13 cellular contexts compared by ENCODE assay signal in genomic region chr5:127088226-127088625, GRCh38. TPM values are rescaled to one million over a fixed set of nuclear protein-coding genes. Genes with fewer than 3 reads are reported as not detected.
A peak's percentile ranks its signal among the peaks of the same experiment; 100 is the strongest.
DNase-seq lines count a peak whose midpoint lies in the region; ATAC-seq and TF ChIP-seq lines count a peak whose summit lies in the region.
"Had no signal": no experiment of that assay in that cellular context is flagged by ENCODE, and none has a peak within 500 bp of the region (broad histone marks: within the 10 kb centered on the region; RNA-seq: fewer than 3 reads in every experiment).

No MANE protein-coding gene starts in this region.

- CTCF ChIA-PET in MCF 10A (lab: Yijun Ruan, JAX) (interaction anchor here (0.7 to 2.5 kb wide), 6 partner anchors 15 to 416 kb away, joined by 3 to 14 read pairs (median 3); partner anchors contain the start of gene C5orf63), RWPE1 (lab: Yijun Ruan, JAX) (interaction anchor here (0.8 kb wide), 1 partner anchor 151 kb away, joined by 3 read pairs; no protein-coding TSS in a partner anchor)
- CTCF ChIA-PET in activated CD8-positive, alpha-beta T cell treated with anti-CD3 and anti-CD28 coated beads for 36 hours (lab: Charles Lee): no interaction called here

- peak overlapping the region; percentile 80 for H3K27ac Mint-ChIP-seq in MCF 10A (ENCODE audit: low read depth, unreplicated experiment)
- H3K27ac Mint-ChIP-seq in type B pancreatic cell: peak overlapping the region; percentile 27
- H3K27ac Mint-ChIP-seq in activated CD8-positive, alpha-beta T cell treated with anti-CD3 and anti-CD28 coated beads for 36 hours: no peak overlapping the region
- H3K27ac Mint-ChIP-seq: activated T-helper 2 cell treated with anti-CD3 and anti-CD28 coated beads, Interferon-gamma antibody, Interleukin-2, Interleukin-4, amounts not matched to agents 10 μg/mL and 5 μg/mL and 100 μg/mL, durations not matched to agents 14 hours and 24 hours and 36 hours had no signal

- POLR2A ChIA-PET in MCF 10A (lab: Yijun Ruan, JAX) (interaction anchor here (0.6 to 2.5 kb wide), 13 partner anchors 9 to 311 kb away, joined by 3 to 16 read pairs (median 3); partner anchors contain the start of genes C5orf63 and LMNB1), RWPE1 (lab: Yijun Ruan, JAX; ENCODE audit: low non-redundant PET) (no interaction called here)
- POLR2A ChIA-PET in activated CD8-positive, alpha-beta T cell treated with anti-CD3 and anti-CD28 coated beads for 36 hours (lab: Charles Lee): no interaction called here

- TF ChIP-seq CTCF in MCF 10A (IDR thresholded peaks at IDR 0.05; ENCODE audit: unreplicated experiment) (no peak), breast epithelium (IDR thresholded peaks at IDR 0.05) (no peak), RWPE1 (conservative IDR thresholded peaks at IDR 0.05; ENCODE audit: low read depth) (no peak), fibroblast of pulmonary artery (IDR thresholded peaks at IDR 0.05; ENCODE audit: low read length, missing control alignments) (no peak), type B pancreatic cell (conservative IDR thresholded peaks at IDR 0.05) (no peak)
- TF ChIP-seq CTCF in activated CD8-positive, alpha-beta T cell treated with anti-CD3 and anti-CD28 coated beads for 36 hours (IDR thresholded peaks at IDR 0.05): no peak

- intact Hi-C loops in MCF 10A (cut with micrococcal nuclease): loop anchor here (1.0 to 5.0 kb wide), 2 partner anchors 59 to 126 kb away; no protein-coding TSS in a partner anchor
- intact Hi-C loops in breast epithelium (cut with DNase I; ENCODE audit: low total_unique reads): no loop called here
- intact Hi-C loops in activated CD8-positive, alpha-beta T cell treated with anti-CD3 and anti-CD28 coated beads for 36 hours (cut with micrococcal nuclease): no loop called here

- no peaks in the 10 kb centered on the region for H3K27me3 ChIP-seq in breast epithelium

- DNase-seq in MCF 10A (ENCODE audit: unreplicated experiment): peak; percentile 99
- DNase-seq in breast epithelium (ENCODE audit: low spot score in 2 of 2): no peak
- peak; percentile 97 for DNase-seq in RWPE1 (ENCODE audit: low spot score)
- DNase-seq in fibroblast of pulmonary artery (ENCODE audit: low read depth): peak; percentile 99
- no peak for DNase-seq in type B pancreatic cell (ENCODE audit: extremely low spot score, unreplicated experiment)
- DNase-seq in activated effector memory CD4-positive, alpha-beta T cell treated with anti-CD3 and anti-CD28 coated beads, Interleukin-2, amount 50 U/mL, for 16 hours: no peak
- DNase-seq in NCI-H524 (lab: John Stamatoyannopoulos, UW): no peak
- DNase-seq in activated CD8-positive, alpha-beta T cell treated with anti-CD3 and anti-CD28 coated beads for 36 hours: no peak
- DNase-seq: effector CD8-positive, alpha-beta T cell; left cardiac atrium; NCI-H69 had no signal

- H3K9me3 ChIP-seq in breast epithelium: no peaks in the 10 kb centered on the region

- H3K4me3 ChIP-seq in breast epithelium (no peak overlapping the region), fibroblast of pulmonary artery (replicated peaks; ENCODE audit: low read depth, low read length) (no peak overlapping the region)

- peaks cover 31% of the 10 kb centered on the region for H3K4me1 Mint-ChIP-seq in MCF 10A (ENCODE audit: insufficient read depth, unreplicated experiment)
- peaks cover 6% of the 10 kb centered on the region for H3K4me1 Mint-ChIP-seq in type B pancreatic cell (ENCODE audit: unreplicated experiment)
- H3K4me1 Mint-ChIP-seq in activated CD8-positive, alpha-beta T cell treated with anti-CD3 and anti-CD28 coated beads for 36 hours (ENCODE audit: low read depth): peaks cover 9% of the 10 kb centered on the region

- H3K27ac ChIP-seq in breast epithelium: no peak overlapping the region
- peak overlapping the region; percentile 70; the same call in 1 of the 2 replicates for H3K27ac ChIP-seq in RWPE1
- H3K27ac ChIP-seq: KMS-11 had no signal

- H3K9me3 Mint-ChIP-seq in MCF 10A (ENCODE audit: unreplicated experiment) (no peaks in the 10 kb centered on the region), type B pancreatic cell (no peaks in the 10 kb centered on the region)
- no peaks in the 10 kb centered on the region for H3K9me3 Mint-ChIP-seq in activated CD8-positive, alpha-beta T cell treated with anti-CD3 and anti-CD28 coated beads for 36 hours
- H3K9me3 Mint-ChIP-seq: activated T-helper 2 cell treated with anti-CD3 and anti-CD28 coated beads, Interferon-gamma antibody, Interleukin-2, Interleukin-4, amounts not matched to agents 10 μg/mL and 5 μg/mL and 100 μg/mL, durations not matched to agents 14 hours and 24 hours and 36 hours had no signal

- H3K4me1 ChIP-seq in breast epithelium: no peaks in the 10 kb centered on the region

- no peak overlapping the region for H3K4me3 Mint-ChIP-seq in MCF 10A (ENCODE audit: unreplicated experiment)
- no peak overlapping the region for H3K4me3 Mint-ChIP-seq in type B pancreatic cell
- H3K4me3 Mint-ChIP-seq in activated CD8-positive, alpha-beta T cell treated with anti-CD3 and anti-CD28 coated beads for 36 hours: no peak overlapping the region

- H3K27me3 Mint-ChIP-seq in MCF 10A (ENCODE audit: insufficient read depth, unreplicated experiment) (no peaks in the 10 kb centered on the region), type B pancreatic cell (peaks cover 32% of the 10 kb centered on the region)
- no peaks in the 10 kb centered on the region for H3K27me3 Mint-ChIP-seq in activated CD8-positive, alpha-beta T cell treated with anti-CD3 and anti-CD28 coated beads for 36 hours

- no peaks in the 10 kb centered on the region for H3K36me3 ChIP-seq in breast epithelium

- no peak for ATAC-seq in activated CD8-positive, alpha-beta T cell treated with anti-CD3 and anti-CD28 coated beads for 36 hours

- no peak for TF ChIP-seq POLR2A in breast epithelium (IDR thresholded peaks at IDR 0.05)

- H3K36me3 Mint-ChIP-seq in MCF 10A (ENCODE audit: insufficient read depth, unreplicated experiment) (no peaks in the 10 kb centered on the region), type B pancreatic cell (no peaks in the 10 kb centered on the region)
- no peaks in the 10 kb centered on the region for H3K36me3 Mint-ChIP-seq in activated CD8-positive, alpha-beta T cell treated with anti-CD3 and anti-CD28 coated beads for 36 hours (ENCODE audit: low read depth)

- BruUV-seq in MCF 10A (replicated peaks; lab: Mats Ljungman, UMichigan): no TSS peak

RNA-seq across cellular contexts. Expression of gene C5orf63, which starts 14.9 kb away (rescaled TPM):
- total RNA-seq in MCF 10A (2022): 10.8 and 11.1 TPM in 2 replicates
- 1 to 10 TPM; 2.4 to 5.6 (median 4.0) TPM for total RNA-seq in breast epithelium
- 5.1 and 8.9 TPM in 2 replicates for total RNA-seq in type B pancreatic cell (ENCODE audit: low replicate concordance)
- 1 to 10 TPM; 9.5 TPM for total RNA-seq in activated CD8-positive, alpha-beta T cell treated with anti-CD3 and anti-CD28 coated beads for 36 hours

RNA-seq across cellular contexts. Expression of gene MARCHF3, which starts 57.9 kb away (rescaled TPM):
- 5.4 and 6.9 TPM in 2 replicates for total RNA-seq in MCF 10A (2022)
- 10 to 100 TPM in 2 of 3 donors, 1 to 10 TPM in 1; 7.5 to 16.1 (median 11.6) TPM for total RNA-seq in breast epithelium
- 4.9 and 5.9 TPM in 2 replicates for total RNA-seq in type B pancreatic cell (ENCODE audit: low replicate concordance)
- total RNA-seq in activated CD8-positive, alpha-beta T cell treated with anti-CD3 and anti-CD28 coated beads for 36 hours: 1 to 10 TPM; 6.1 TPM

Comparison
In these comparisons a context has a peak if more than half of its experiments do, and no peak if none do; other contexts are left out.
1. DNase-seq: peak in MCF 10A (single experiment), RWPE1 (single experiment) and fibroblast of pulmonary artery (single experiment); none in breast epithelium (0 of 2), type B pancreatic cell (single experiment), activated effector memory CD4-positive, alpha-beta T cell treated with anti-CD3 and anti-CD28 coated beads, Interleukin-2, amount 50 U/mL, for 16 hours (single experiment), NCI-H524 (0 of 2) and activated CD8-positive, alpha-beta T cell treated with anti-CD3 and anti-CD28 coated beads for 36 hours (single experiment).